ENCODE assay signal across 22 cellular contexts in the genomic region with DNA sequence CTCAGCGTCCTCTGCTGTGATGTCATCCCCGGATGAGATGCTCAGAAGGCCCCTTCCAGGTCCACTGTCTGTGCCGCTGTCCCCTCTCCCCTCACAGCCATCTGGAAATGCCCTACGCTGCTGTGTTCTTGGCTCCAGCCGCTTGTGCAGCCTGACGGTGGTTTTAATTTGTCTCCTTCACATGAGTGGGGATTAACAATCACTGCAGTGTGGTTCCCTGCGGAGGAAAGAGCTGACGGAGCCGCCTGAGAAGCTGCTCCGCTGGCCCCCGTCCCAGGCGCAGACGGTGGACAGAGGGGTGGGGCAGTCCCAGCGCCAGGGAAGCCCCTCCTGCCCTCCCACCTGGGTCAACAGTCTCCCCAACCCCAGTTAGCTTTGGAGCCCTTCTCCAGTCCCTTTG.
A peak's percentile ranks its signal among the peaks of the same experiment; 100 is the strongest.
DNase-seq lines count a peak whose midpoint lies in the region; ATAC-seq and TF ChIP-seq lines count a peak whose summit lies in the region.
"Had no signal": no experiment of that assay in that cellular context is flagged by ENCODE, and none has a peak within 500 bp of the region (broad histone marks: within the 10 kb centered on the region; RNA-seq: fewer than 3 reads in every experiment).

No MANE protein-coding gene starts in this region.

- H2AFZ ChIP-seq in osteoblast (ENCODE audit: low read length) (no peak overlapping the region), MM.1S (ENCODE audit: low read length) (no peak overlapping the region)

- no peak overlapping the region for H3K9ac ChIP-seq in MM.1S (ENCODE audit: low read length)
- H3K9ac ChIP-seq: KMS-11 had no signal

- H3K27me3 ChIP-seq in WERI-Rb-1 (ENCODE audit: insufficient read depth, low read depth, severe bottlenecking), result no peaks in the 10 kb centered on the region
- peaks cover 47% of the 10 kb centered on the region for H3K27me3 ChIP-seq in osteoblast (ENCODE audit: insufficient read depth, low read length)
- H3K27me3 ChIP-seq in MM.1S (replicated peaks; ENCODE audit: insufficient read depth, low read length), result peaks cover 88% of the 10 kb centered on the region

- H3K4me1 Mint-ChIP-seq in T-helper 17 cell, result peaks cover 9% of the 10 kb centered on the region

- no peak for TF ChIP-seq CTCF in WERI-Rb-1 (IDR thresholded peaks at IDR 0.05; ENCODE audit: low read depth, low read length)
- TF ChIP-seq CTCF in osteoblast (IDR thresholded peaks at IDR 0.05; ENCODE audit: extremely low read depth, low read depth, low read length), result no peak
- no peak for TF ChIP-seq CTCF in MM.1S (IDR thresholded peaks at IDR 0.05; ENCODE audit: low read length)

- H3K4me1 ChIP-seq in osteoblast (ENCODE audit: insufficient read depth, low read length) (peaks cover 4% of the 10 kb centered on the region), MM.1S (ENCODE audit: low read length) (no peaks in the 10 kb centered on the region)

- DNase-seq in DMS79 (lab: John Stamatoyannopoulos, UW) (peak; percentile 19), NCI-H1694 (lab: John Stamatoyannopoulos, UW) (peak; percentile 18), WERI-Rb-1 (peak; percentile 68), osteoblast (ENCODE audit: insufficient read length, low spot score, missing footprints) (peak; percentile 66), MM.1S (no peak), NCI-H82 (lab: John Stamatoyannopoulos, UW) (no peak), T-helper 17 cell (no peak)
- DNase-seq: C1 segment of cervical spinal cord; CD4-positive, alpha-beta memory T cell; COR-L47; NCI-H1092; NCI-H1436; NCI-H1930; NCI-H2107; NCI-H226; NCI-H526 treated with DMSO at 0.1 percent for 48 hours; SIG-M5 had no signal

- H3K4me2 ChIP-seq in osteoblast (ENCODE audit: insufficient read depth, low read length) (no peak overlapping the region), MM.1S (ENCODE audit: low read depth, low read length) (no peak overlapping the region)
- H3K4me2 ChIP-seq: KMS-11 had no signal

- H3K9me2 ChIP-seq in MM.1S (replicated peaks; ENCODE audit: insufficient read depth, low read length), result no peaks in the 10 kb centered on the region

- no peaks in the 10 kb centered on the region for H3F3A ChIP-seq in MM.1S (ENCODE audit: insufficient read depth, low read length)

- no peak overlapping the region for H3K27ac Mint-ChIP-seq in T-helper 17 cell
- H3K27ac Mint-ChIP-seq: IgD-negative memory B cell; T-helper 1 cell treated with Interleukin-12 subunit alpha and Interleukin-12 subunit beta and Interleukin-4 antibody, amounts not matched to agents 30 μg/mL and 1 μg/mL, for 36 hours had no signal

- H3K36me3 Mint-ChIP-seq in T-helper 17 cell (ENCODE audit: low read depth), result peaks cover 10% of the 10 kb centered on the region
- H3K36me3 Mint-ChIP-seq: CD4-positive, alpha-beta memory T cell had no signal

- no peaks in the 10 kb centered on the region for H4K20me1 ChIP-seq in osteoblast (ENCODE audit: insufficient read depth, low read length)
- H4K20me1 ChIP-seq in MM.1S (ENCODE audit: insufficient read depth, low read length), result no peaks in the 10 kb centered on the region

- H3K27me3 Mint-ChIP-seq in T-helper 17 cell, result peaks cover 47% of the 10 kb centered on the region

- H3K27ac ChIP-seq in WERI-Rb-1 (no peak overlapping the region), osteoblast (ENCODE audit: low read depth, low read length) (no peak overlapping the region), MM.1S (ENCODE audit: low read length) (no peak overlapping the region)
- H3K27ac ChIP-seq: HL-60, KMS-11, SK-N-MC had no signal

- H3K4me3 ChIP-seq in WERI-Rb-1 (ENCODE audit: low read depth, low read length) (no peak overlapping the region), osteoblast (ENCODE audit: insufficient read depth, low read length) (no peak overlapping the region), MM.1S (ENCODE audit: low read length) (no peak overlapping the region)
- H3K4me3 ChIP-seq: SK-N-MC had no signal

- H3K36me3 ChIP-seq in WERI-Rb-1 (no peaks in the 10 kb centered on the region), osteoblast (ENCODE audit: insufficient read depth, low read length) (no peaks in the 10 kb centered on the region), MM.1S (replicated peaks; ENCODE audit: insufficient read depth, low read length) (no peaks in the 10 kb centered on the region)

- H3K79me2 ChIP-seq in osteoblast (ENCODE audit: insufficient read depth, low read length), result no peaks in the 10 kb centered on the region
- H3K79me2 ChIP-seq in MM.1S (ENCODE audit: low read length), result no peaks in the 10 kb centered on the region

- peaks cover 15% of the 10 kb centered on the region for H3K9me3 ChIP-seq in WERI-Rb-1 (ENCODE audit: severe bottlenecking)
- H3K9me3 ChIP-seq in osteoblast (ENCODE audit: low read depth, low read length), result no peaks in the 10 kb centered on the region
- H3K9me3 ChIP-seq in MM.1S (replicated peaks; ENCODE audit: insufficient read depth, low read length), result no peaks in the 10 kb centered on the region
- H3K9me3 ChIP-seq in T-helper 17 cell (ENCODE audit: control insufficient read depth, low read length, poor library complexity, severe bottlenecking), result no peaks in the 10 kb centered on the region

- ATAC-seq in T-helper 17 cell, result no peak

- no peak overlapping the region for H3K4me3 Mint-ChIP-seq in T-helper 17 cell
- H3K4me3 Mint-ChIP-seq: CD4-positive, alpha-beta memory T cell; IgD-negative memory B cell; T-helper 1 cell treated with Interleukin-12 subunit alpha and Interleukin-12 subunit beta and Interleukin-4 antibody, amounts not matched to agents 30 μg/mL and 1 μg/mL, for 36 hours had no signal

Comparison
In these comparisons a context has a peak if more than half of its experiments do, and no peak if none do; other contexts are left out.
1. DNase-seq: peak in DMS79 (single experiment), NCI-H1694 (single experiment), WERI-Rb-1 (single experiment) and osteoblast (single experiment); none in MM.1S (single experiment), NCI-H82 (single experiment) and T-helper 17 cell (0 of 3).